In the genomic region with DNA sequence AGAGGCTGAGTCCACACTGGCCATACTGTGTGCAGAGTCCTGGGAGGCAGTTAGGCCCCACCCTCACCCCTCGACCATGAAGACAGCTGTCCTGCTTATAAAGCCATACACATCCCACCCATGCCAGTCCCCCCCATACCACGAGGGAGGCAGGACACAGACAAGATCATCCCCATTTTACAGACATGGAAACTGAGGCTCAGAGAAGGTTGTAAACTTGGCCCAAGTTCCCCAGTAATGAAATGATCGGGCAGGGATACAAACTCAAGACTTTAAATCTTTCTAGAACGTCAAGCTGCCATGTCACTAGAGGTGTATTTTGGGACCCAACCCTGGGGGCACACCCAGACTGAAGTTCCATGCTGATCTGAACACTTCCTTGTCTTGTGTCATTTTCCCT, we compare ENCODE assay signal across 8 cellular contexts. TPM values are rescaled to one million over a fixed set of nuclear protein-coding genes. Genes with fewer than 3 reads are reported as not detected.
"Had no signal": no experiment of that assay in that cellular context is flagged by ENCODE, and none has a peak within 500 bp of the region (broad histone marks: within the 10 kb centered on the region; RNA-seq: fewer than 3 reads in every experiment).

No MANE protein-coding gene starts in this region.

- H3K4me2 ChIP-seq: GM23338 had no signal

- DNase-seq: H9, HCEC 1CT, KG1 had no signal

- FAIRE-seq: H1, H54 had no signal

- H3K4me3 ChIP-seq: GM23338 had no signal

- ATAC-seq: GM23338 had no signal

- H2AFZ ChIP-seq: GM23338 had no signal

RNA-seq across cellular contexts. Expression of a gene that starts 20.4 kb away (rescaled TPM):
- total RNA-seq: GM23338, H1, H9, HT-29 had no signal
- polyA plus RNA-seq: GM23338, IgD-negative memory B cell had no signal

RNA-seq across cellular contexts. Expression of a gene that starts 31.3 kb away (rescaled TPM):
- polyA plus RNA-seq: IgD-negative memory B cell had no signal

RNA-seq across cellular contexts. Expression of a gene that starts 32.0 kb away (rescaled TPM):
- total RNA-seq: GM23338, H1, HT-29 had no signal
- polyA plus RNA-seq: GM23338, IgD-negative memory B cell had no signal

RNA-seq across cellular contexts. Expression of a gene that starts 33.0 kb away (rescaled TPM):
- total RNA-seq: HT-29 had no signal
- polyA plus RNA-seq: IgD-negative memory B cell had no signal
